Comparison of ENCODE assay signal across 8 cellular contexts in genomic region chr11:33835143-33835878, GRCh38. TPM values are rescaled to one million over a fixed set of nuclear protein-coding genes. Genes with fewer than 3 reads are reported as not detected.
A peak's percentile ranks its signal among the peaks of the same experiment; 100 is the strongest.
DNase-seq lines count a peak whose midpoint lies in the region; ATAC-seq, FAIRE-seq and TF ChIP-seq lines count a peak whose summit lies in the region.

No MANE protein-coding gene starts in this region.

- ATAC-seq in T-helper 17 cell: no peak

- no peaks in the 10 kb centered on the region for H3K4me1 Mint-ChIP-seq in T-helper 17 cell
- peaks cover 4% of the 10 kb centered on the region for H3K4me1 Mint-ChIP-seq in nephron progenitor cell

- peak; percentile 90 for FAIRE-seq in endometrium (lab: Jason Lieb, UNC)

- peaks cover 61% of the 10 kb centered on the region for H3K27me3 Mint-ChIP-seq in T-helper 17 cell
- peaks cover 28% of the 10 kb centered on the region for H3K27me3 Mint-ChIP-seq in nephron progenitor cell (ENCODE audit: low read depth, poor library complexity)

- peak; percentile 29 for DNase-seq in NCI-H2107 treated with DMSO at 0.1 percent for 48 hours (lab: John Stamatoyannopoulos, UW; ENCODE audit: unreplicated experiment)
- no peak for DNase-seq in NCI-H2107 (lab: John Stamatoyannopoulos, UW)
- peak; percentile 45 for DNase-seq in NCI-H446 treated with DMSO at 0.1 percent for 48 hours (lab: John Stamatoyannopoulos, UW)
- DNase-seq in superior temporal gyrus (ENCODE audit: extremely low spot score): peak; percentile 73
- DNase-seq in T-helper 17 cell: no peak
- DNase-seq in nephron progenitor cell: no peak
- no peak for DNase-seq in activated CD4-positive, alpha-beta T cell treated with anti-CD3 and anti-CD28 coated beads, Interleukin-2, amount 50 U/mL, for 48 hours

- H3K27ac Mint-ChIP-seq in T-helper 17 cell (no peak overlapping the region), nephron progenitor cell (no peak overlapping the region)

- H3K36me3 Mint-ChIP-seq in T-helper 17 cell (ENCODE audit: low read depth) (no peaks in the 10 kb centered on the region), nephron progenitor cell (ENCODE audit: low read depth) (no peaks in the 10 kb centered on the region)

- H3K9me3 Mint-ChIP-seq in nephron progenitor cell: no peaks in the 10 kb centered on the region

- no peak overlapping the region for H3K4me3 Mint-ChIP-seq in T-helper 17 cell
- H3K4me3 Mint-ChIP-seq in nephron progenitor cell: no peak overlapping the region

- H3K9me3 ChIP-seq in T-helper 17 cell (ENCODE audit: control insufficient read depth, low read length, poor library complexity, severe bottlenecking): no peaks in the 10 kb centered on the region

- TF ChIP-seq CTCF in nephron progenitor cell (IDR thresholded peaks at IDR 0.05): no peak

RNA-seq across cellular contexts. Expression of gene LMO2, which starts 56.6 kb away (rescaled TPM):
- 1 to 10 TPM; 1.8 to 2.1 TPM for total RNA-seq in T-helper 17 cell

Comparison
In these comparisons a context has a peak if more than half of its experiments do, and no peak if none do; other contexts are left out.
1. DNase-seq: peak in NCI-H2107 treated with DMSO at 0.1 percent for 48 hours (single experiment), NCI-H446 treated with DMSO at 0.1 percent for 48 hours (single experiment) and superior temporal gyrus (single experiment); none in NCI-H2107 (single experiment), T-helper 17 cell (0 of 3), nephron progenitor cell (single experiment) and activated CD4-positive, alpha-beta T cell treated with anti-CD3 and anti-CD28 coated beads, Interleukin-2, amount 50 U/mL, for 48 hours (0 of 2).